16 cellular contexts compared by ENCODE assay signal in the genomic region with DNA sequence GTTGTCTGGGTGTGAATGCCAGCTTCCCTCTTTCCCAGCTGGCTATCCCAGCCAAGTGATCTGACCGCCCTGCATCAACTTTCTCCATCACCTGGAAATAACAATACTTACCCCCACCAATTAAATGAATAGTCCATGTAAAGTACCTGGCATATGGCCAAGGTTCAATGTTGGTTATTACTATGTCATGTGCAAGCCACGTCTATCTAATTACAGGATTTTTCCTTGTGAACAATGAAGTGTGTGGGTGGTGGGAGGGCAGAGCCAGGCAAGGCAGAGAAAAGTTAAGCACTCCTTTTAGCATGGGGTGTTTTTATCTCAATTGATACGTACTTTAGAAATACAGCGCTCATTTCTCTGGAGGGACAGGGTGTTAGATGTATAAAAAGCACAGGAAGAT.
DNase-seq lines count a peak whose midpoint lies in the region; ATAC-seq, FAIRE-seq and TF ChIP-seq lines count a peak whose summit lies in the region.
"Had no signal": no experiment of that assay in that cellular context is flagged by ENCODE, and none has a peak within 500 bp of the region (broad histone marks: within the 10 kb centered on the region; RNA-seq: fewer than 3 reads in every experiment).

No MANE protein-coding gene starts in this region.

- ATAC-seq in GM19452 (IDR thresholded peaks at IDR 0.05; ENCODE audit: unreplicated experiment): no peak
- ATAC-seq: gastrocnemius medialis; naive thymus-derived CD8-positive, alpha-beta T cell had no signal

- FAIRE-seq in GM12891 (lab: Jason Lieb, UNC): no peak
- FAIRE-seq: endometrium had no signal

- DNase-seq in NCI-H187 treated with DMSO at 0.1 percent for 48 hours (lab: John Stamatoyannopoulos, UW): peak; percentile 7
- no peak for DNase-seq in NCI-H187 (lab: John Stamatoyannopoulos, UW)
- DNase-seq in DMS153 treated with DMSO at 0.1 percent for 48 hours (lab: John Stamatoyannopoulos, UW; ENCODE audit: unreplicated experiment): peak; percentile 80
- peak; percentile 76 for DNase-seq in NCI-H2107 (lab: John Stamatoyannopoulos, UW)
- DNase-seq in astrocyte of the hippocampus (ENCODE audit: low read depth, low spot score): peak; percentile 6
- DNase-seq in activated CD8-positive, alpha-beta memory T cell treated with anti-CD3 and anti-CD28 coated beads for 24 hours: no peak
- no peak for DNase-seq in GM12891 (ENCODE audit: insufficient read length, low spot score)
- DNase-seq: activated effector memory CD4-positive, alpha-beta T cell treated with Interleukin-2 at 50 U/mL for 16 hours; CD4-positive, alpha-beta T cell; gastrocnemius medialis; naive thymus-derived CD8-positive, alpha-beta T cell; NCI-H526 treated with DMSO at 0.1 percent for 48 hours; T1000; trophoblast cell had no signal

- no peak for TF ChIP-seq POLR2A in GM12891 (IDR thresholded peaks at IDR 0.05; ENCODE audit: low read depth, low read length)

TF ChIP-seq in GM12891, 5 proteins besides CTCF, POLR2A, EP300 and RAD21:
- TF ChIP-seq SPI1 (IDR thresholded peaks at IDR 0.05; ENCODE audit: low read depth, low read length) (no peak), POU2F2 (IDR thresholded peaks at IDR 0.05; ENCODE audit: low read depth, low read length) (no peak), POLR2AphosphoS5 (IDR thresholded peaks at IDR 0.05; ENCODE audit: low read depth, low read length) (no peak), TAF1 (IDR thresholded peaks at IDR 0.05; ENCODE audit: low read depth, low read length) (no peak), PAX5 (IDR thresholded peaks at IDR 0.05; ENCODE audit: insufficient read depth, low read length, severe bottlenecking) (no peak)

Comparison
In these comparisons a context has a peak if more than half of its experiments do, and no peak if none do; other contexts are left out.
1. DNase-seq: peak in NCI-H187 treated with DMSO at 0.1 percent for 48 hours (single experiment), DMS153 treated with DMSO at 0.1 percent for 48 hours (single experiment), NCI-H2107 (single experiment) and astrocyte of the hippocampus (single experiment); none in NCI-H187 (0 of 2), activated CD8-positive, alpha-beta memory T cell treated with anti-CD3 and anti-CD28 coated beads for 24 hours (single experiment) and GM12891 (single experiment).